Comparison of ENCODE assay signal across 1 cellular context in the genomic region with DNA sequence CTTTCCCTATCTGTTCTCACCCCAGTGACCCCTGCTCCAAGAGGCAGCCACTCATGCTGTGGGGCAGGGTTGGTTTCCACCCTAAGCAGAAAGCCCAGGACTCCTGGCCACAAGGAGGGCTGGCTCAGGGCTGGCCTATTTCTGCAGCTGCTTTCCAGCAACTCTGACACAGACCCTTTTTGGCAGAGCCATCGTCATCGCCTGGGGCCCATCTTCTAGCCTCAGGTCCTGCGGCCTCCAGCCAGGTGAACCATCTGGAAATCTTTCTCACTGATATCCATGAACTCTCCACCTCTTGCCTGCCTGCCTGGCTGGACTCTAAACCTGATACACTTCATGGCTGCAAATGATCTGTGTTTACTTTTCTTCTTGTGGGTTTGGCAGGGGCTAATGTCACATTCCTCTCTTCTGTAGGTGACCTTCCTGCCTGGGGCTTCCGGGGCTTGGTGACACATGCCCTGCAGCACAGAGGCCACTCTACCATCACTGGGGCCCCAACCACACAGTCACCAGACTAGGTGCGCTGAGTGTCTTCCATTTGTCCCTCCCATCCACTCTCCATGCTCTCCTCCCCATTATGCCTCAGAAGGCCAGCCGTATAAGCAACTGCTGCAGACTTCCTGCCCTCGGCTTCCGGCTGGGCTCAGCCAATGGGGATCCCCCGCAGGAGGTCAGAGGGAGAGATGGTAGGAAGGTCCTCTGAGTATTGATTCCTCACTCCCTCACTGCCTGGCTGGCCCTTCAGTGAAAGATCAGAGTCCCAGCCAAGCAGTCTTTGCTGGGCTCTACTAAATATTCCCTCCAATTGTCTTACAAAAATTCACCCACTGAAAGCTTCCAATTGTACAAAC.
TF ChIP-seq lines count a peak whose summit lies in the region.

No MANE protein-coding gene starts in this region.

TF ChIP-seq in HepG2, 621 proteins besides CTCF, POLR2A, EP300 and RAD21 (continued from another document and continues in another):
- TF ChIP-seq FOXP4 (CRISPR knock-in tag; IDR thresholded peaks at IDR 0.05) = peak; percentile 87
- peak; percentile 29 for TF ChIP-seq TBL1XR1 (IDR thresholded peaks at IDR 0.05; ENCODE audit: borderline replicate concordance, low read length, partially characterized antibody)
- TF ChIP-seq LBX2 (CRISPR knock-in tag; IDR thresholded peaks at IDR 0.05; ENCODE audit: borderline replicate concordance) = no peak
- TF ChIP-seq MAFG (CRISPR knock-in tag; IDR thresholded peaks at IDR 0.05) = no peak
- peak; percentile 25; the same call in 1 of the 2 replicates for TF ChIP-seq AHR (CRISPR knock-in tag; IDR thresholded peaks at IDR 0.05)
- TF ChIP-seq NFRKB (IDR thresholded peaks at IDR 0.05) = no peak
- no peak for TF ChIP-seq ZUFSP (CRISPR knock-in tag; IDR thresholded peaks at IDR 0.05; ENCODE audit: borderline replicate concordance)
- no peak for TF ChIP-seq BRF2 (CRISPR knock-in tag; IDR thresholded peaks at IDR 0.05)
- no peak; the same call in 1 of the 2 replicates for TF ChIP-seq ZNF256 (CRISPR knock-in tag; conservative IDR thresholded peaks at IDR 0.05)
- TF ChIP-seq, protein P1, sequence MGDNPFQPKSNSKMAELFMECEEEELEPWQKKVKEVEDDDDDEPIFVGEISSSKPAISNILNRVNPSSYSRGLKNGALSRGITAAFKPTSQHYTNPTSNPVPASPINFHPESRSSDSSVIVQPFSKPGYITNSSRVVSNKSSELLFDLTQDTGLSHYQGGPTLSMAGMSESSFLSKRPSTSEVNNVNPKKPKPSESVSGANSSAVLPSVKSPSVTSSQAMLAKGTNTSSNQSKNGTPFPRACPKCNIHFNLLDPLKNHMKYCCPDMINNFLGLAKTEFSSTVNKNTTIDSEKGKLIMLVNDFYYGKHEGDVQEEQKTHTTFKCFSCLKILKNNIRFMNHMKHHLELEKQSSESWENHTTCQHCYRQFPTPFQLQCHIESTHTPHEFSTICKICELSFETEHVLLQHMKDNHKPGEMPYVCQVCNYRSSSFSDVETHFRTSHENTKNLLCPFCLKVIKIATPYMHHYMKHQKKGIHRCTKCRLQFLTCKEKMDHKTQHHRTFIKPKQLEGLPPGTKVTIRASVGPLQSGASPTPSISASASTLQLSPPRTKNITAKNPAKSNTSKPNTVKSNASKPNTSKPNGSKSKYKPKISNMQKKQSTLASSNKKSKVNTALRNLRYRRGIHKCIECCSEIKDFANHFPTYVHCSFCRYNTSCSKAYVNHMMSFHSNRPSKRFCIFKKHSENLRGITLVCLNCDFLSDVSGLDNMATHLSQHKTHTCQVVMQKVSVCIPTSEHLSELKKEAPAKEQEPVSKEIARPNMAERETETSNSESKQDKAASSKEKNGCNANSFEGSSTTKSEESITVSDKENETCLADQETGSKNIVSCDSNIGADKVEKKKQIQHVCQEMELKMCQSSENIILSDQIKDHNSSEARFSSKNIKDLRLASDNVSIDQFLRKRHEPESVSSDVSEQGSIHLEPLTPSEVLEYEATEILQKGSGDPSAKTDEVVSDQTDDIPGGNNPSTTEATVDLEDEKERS (CRISPR knock-in tag; IDR thresholded peaks at IDR 0.05) = peak; percentile 80; the same call in 1 of the 2 replicates
- TF ChIP-seq FOXO4 (CRISPR knock-in tag; conservative IDR thresholded peaks at IDR 0.05) = no peak
- no peak for TF ChIP-seq ZIK1 (CRISPR knock-in tag; IDR thresholded peaks at IDR 0.05; ENCODE audit: borderline replicate concordance, low read depth)
- no peak for TF ChIP-seq IRF1 (CRISPR knock-in tag; IDR thresholded peaks at IDR 0.05; ENCODE audit: low read depth)
- TF ChIP-seq ZNF724P (CRISPR knock-in tag; IDR thresholded peaks at IDR 0.05; ENCODE audit: borderline replicate concordance) = no peak
- TF ChIP-seq ARNTL (CRISPR knock-in tag; IDR thresholded peaks at IDR 0.05) = 0 out of 2 replicates have a peak, but pooled peaks have one; percentile 46
- TF ChIP-seq PAWR (CRISPR knock-in tag; IDR thresholded peaks at IDR 0.05; ENCODE audit: borderline replicate concordance) = no peak
- TF ChIP-seq, protein P2, sequence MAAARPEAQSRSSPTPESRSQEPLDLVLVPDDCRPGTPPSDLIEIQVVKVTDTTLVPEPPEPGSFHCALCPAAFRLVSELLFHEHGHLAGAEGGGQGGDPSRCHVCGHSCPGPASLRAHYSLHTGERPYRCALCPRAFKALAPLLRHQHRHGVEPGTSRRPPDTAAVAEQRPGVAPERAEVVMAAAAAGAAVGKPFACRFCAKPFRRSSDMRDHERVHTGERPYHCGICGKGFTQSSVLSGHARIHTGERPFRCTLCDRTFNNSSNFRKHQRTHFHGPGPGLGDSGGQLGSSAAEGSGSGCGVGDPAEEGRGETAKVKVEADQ (CRISPR knock-in tag; IDR thresholded peaks at IDR 0.05; ENCODE audit: borderline replicate concordance) = peak; percentile 86
- TF ChIP-seq, protein P3, sequence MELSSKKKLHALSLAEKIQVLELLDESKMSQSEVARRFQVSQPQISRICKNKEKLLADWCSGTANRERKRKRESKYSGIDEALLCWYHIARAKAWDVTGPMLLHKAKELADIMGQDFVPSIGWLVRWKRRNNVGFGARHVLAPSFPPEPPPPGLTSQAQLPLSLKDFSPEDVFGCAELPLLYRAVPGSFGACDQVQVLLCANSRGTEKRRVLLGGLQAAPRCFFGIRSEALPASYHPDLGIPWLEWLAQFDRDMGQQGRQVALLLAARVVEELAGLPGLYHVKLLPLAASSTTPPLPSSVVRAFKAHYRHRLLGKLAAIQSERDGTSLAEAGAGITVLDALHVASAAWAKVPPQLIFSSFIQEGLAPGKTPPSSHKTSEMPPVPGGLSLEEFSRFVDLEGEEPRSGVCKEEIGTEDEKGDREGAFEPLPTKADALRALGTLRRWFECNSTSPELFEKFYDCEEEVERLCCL (CRISPR knock-in tag; IDR thresholded peaks at IDR 0.05; ENCODE audit: borderline replicate concordance) = peak; percentile 64; the same call in 1 of the 2 replicates
- TF ChIP-seq ZBTB43 (CRISPR knock-in tag; conservative IDR thresholded peaks at IDR 0.05) = peak; percentile 59; the same call in 1 of the 2 replicates
- TF ChIP-seq SALL1 (CRISPR knock-in tag; IDR thresholded peaks at IDR 0.05) = peak; percentile 98
- peak; percentile 77 for TF ChIP-seq ISL2 (CRISPR knock-in tag; IDR thresholded peaks at IDR 0.05)
- TF ChIP-seq ZSCAN31 (CRISPR knock-in tag; IDR thresholded peaks at IDR 0.05; ENCODE audit: low read depth) = peak; percentile 97
- peak; percentile 81 for TF ChIP-seq SIX4 (CRISPR knock-in tag; IDR thresholded peaks at IDR 0.05)
- TF ChIP-seq ZNF770 (CRISPR knock-in tag; IDR thresholded peaks at IDR 0.05) = peak; percentile 85
- TF ChIP-seq DPF2 (CRISPR knock-in tag; IDR thresholded peaks at IDR 0.05; ENCODE audit: borderline replicate concordance, low read depth) = peak; percentile 77
- peak; percentile 91 for TF ChIP-seq ZEB1 (IDR thresholded peaks at IDR 0.05; ENCODE audit: insufficient replicate concordance, low read depth)
- peak; percentile 56; the same call in 1 of the 2 replicates for TF ChIP-seq ZNF232 (CRISPR knock-in tag; IDR thresholded peaks at IDR 0.05; ENCODE audit: borderline replicate concordance)
- TF ChIP-seq, protein P4, sequence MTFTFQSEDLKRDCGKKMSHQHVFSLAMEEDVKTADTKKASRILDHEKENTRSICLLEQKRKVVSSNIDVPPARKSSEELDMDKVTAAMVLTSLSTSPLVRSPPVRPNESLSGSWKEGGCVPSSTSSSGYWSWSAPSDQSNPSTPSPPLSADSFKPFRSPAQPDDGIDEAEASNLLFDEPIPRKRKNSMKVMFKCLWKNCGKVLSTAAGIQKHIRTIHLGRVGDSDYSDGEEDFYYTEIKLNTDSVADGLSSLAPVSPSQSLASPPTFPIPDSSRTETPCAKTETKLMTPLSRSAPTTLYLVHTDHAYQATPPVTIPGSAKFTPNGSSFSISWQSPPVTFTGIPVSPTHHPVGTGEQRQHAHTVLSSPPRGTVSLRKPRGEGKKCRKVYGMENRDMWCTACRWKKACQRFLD (CRISPR knock-in tag; IDR thresholded peaks at IDR 0.05; ENCODE audit: borderline replicate concordance) = no peak; the same call in 1 of the 2 replicates
- TF ChIP-seq REPIN1 (CRISPR knock-in tag; IDR thresholded peaks at IDR 0.05; ENCODE audit: borderline replicate concordance, low read depth) = peak; percentile 97
- no peak for TF ChIP-seq REL (CRISPR knock-in tag; conservative IDR thresholded peaks at IDR 0.05)
- no peak for TF ChIP-seq ZNF343 (CRISPR knock-in tag; IDR thresholded peaks at IDR 0.05)
- TF ChIP-seq ZNF460 (CRISPR knock-in tag; IDR thresholded peaks at IDR 0.05; ENCODE audit: borderline replicate concordance) = no peak
